ENCODE assay signal across 8 cellular contexts in the genomic region with DNA sequence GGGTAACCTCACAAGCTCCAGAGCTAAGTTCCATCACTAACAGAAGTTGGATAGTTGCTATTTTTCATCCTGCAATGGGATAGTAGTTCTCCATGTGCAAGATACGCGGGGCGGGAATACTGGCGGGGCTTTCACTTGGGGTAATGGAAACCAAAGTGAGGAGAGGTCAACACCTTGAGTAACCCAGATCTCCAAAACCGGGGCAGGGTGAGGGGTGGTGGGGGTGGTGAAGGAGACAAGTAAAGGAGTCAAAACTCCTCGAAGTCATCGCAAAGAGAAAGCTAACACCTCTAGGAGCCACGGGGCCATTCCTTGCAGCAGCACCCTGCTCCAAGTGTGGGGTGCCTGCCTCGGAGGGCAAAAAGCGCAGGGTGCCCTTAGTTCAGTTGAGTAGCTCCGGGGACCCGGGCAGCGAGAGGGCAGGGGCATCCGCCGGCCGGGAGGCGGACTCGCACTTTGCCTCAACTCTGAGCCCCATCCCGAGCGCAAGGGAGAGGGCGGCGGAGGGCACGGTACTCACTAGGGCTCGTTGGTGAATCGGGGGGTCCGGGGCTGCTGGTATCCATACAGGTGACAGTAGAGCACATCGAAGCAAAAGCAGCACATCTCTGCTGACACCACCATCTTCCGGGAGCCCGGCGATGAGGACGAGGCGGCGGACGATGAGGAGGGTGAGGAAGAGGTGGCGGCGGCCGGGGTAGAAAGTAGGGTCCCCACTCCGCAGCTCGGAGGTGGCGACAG. TPM values are rescaled to one million over a fixed set of nuclear protein-coding genes. Genes with fewer than 3 reads are reported as not detected.
A peak's percentile ranks its signal among the peaks of the same experiment; 100 is the strongest.
DNase-seq lines count a peak whose midpoint lies in the region; ATAC-seq, FAIRE-seq and TF ChIP-seq lines count a peak whose summit lies in the region.

No MANE protein-coding gene starts in this region.

- H2AFZ ChIP-seq in GM12878 (ENCODE audit: control insufficient read depth, low read depth, low read length), result peak overlapping the region; percentile 8; the same call in 1 of the 2 replicates

- SMC1A ChIA-PET in GM12878 (lab: Charles Lee; ENCODE audit: uncharacterized antibody, unreplicated experiment), result interaction anchor here (0.9 to 2.3 kb wide), 6 partner anchors 18 to 158 kb away, joined by 4 to 11 read pairs (median 5); no protein-coding TSS in a partner anchor

- H3K4me1 ChIP-seq in GM12878 (ENCODE audit: control insufficient read depth, insufficient read depth, low read length) (no peaks in the 10 kb centered on the region; the same call in 1 of the 2 replicates), spleen (peaks cover 0 to 44% (median 7%) of the 10 kb centered on the region in 6 donors)

- peak overlapping the region; percentile 75 for H3K9ac ChIP-seq in GM12878 (ENCODE audit: control insufficient read depth, insufficient read depth, low read length)

- POLR2A ChIA-PET in GM12878 (lab: Charles Lee), result interaction anchor here (0.8 to 1.5 kb wide), 3 partner anchors 18 to 311 kb away, joined by 3 to 7 read pairs (median 4); no protein-coding TSS in a partner anchor

- peak; percentile 41 for DNase-seq in NCI-H82 (lab: John Stamatoyannopoulos, UW)
- no peak for DNase-seq in NCI-H82 treated with DMSO at 0.1 percent for 48 hours (lab: John Stamatoyannopoulos, UW; ENCODE audit: unreplicated experiment)
- DNase-seq in T follicular helper cell (ENCODE audit: low read depth), result peak; percentile 3
- DNase-seq in GM12878 (ENCODE audit: low read depth, low spot score), result no peak
- DNase-seq in iPS-NIHi11 (ENCODE audit: low spot score), result peak; percentile 20
- peak; percentile 89 for DNase-seq in spleen
- no peak for DNase-seq in AG08395 (ENCODE audit: low spot score)

- CTCF ChIA-PET in GM12878 (lab: Yijun Ruan, JAX), result interaction anchor here (0.6 to 1.4 kb wide), 4 partner anchors 62 to 487 kb away, joined by 3 read pairs; no protein-coding TSS in a partner anchor

- H3K27me3 ChIP-seq in GM12878 (replicated peaks in 1 of 2; ENCODE audit: control insufficient read depth in 2 of 2, insufficient read depth in 2 of 2, low read length in 1 of 2) (no peaks in the 10 kb centered on the region), spleen (replicated peaks in 1 of 7) (peaks cover 0 to 7% (median 0%) of the 10 kb centered on the region in 7 donors)

- BruUV-seq in GM12878 (replicated peaks; lab: Mats Ljungman, UMichigan), result no TSS peak

- H3K36me3 ChIP-seq in GM12878 (ENCODE audit: control insufficient read depth in 2 of 2, insufficient read depth in 2 of 2, low read length in 1 of 2), result no peaks in the 10 kb centered on the region
- no peaks in the 10 kb centered on the region for H3K36me3 ChIP-seq in spleen

- TF ChIP-seq POLR2A in GM12878 (IDR thresholded peaks at IDR 0.05; ENCODE audit: low read depth, low read length), result no peak
- TF ChIP-seq POLR2A in spleen (IDR thresholded peaks at IDR 0.05), result no peak

- TF ChIP-seq CTCF in GM12878 (IDR thresholded peaks at IDR 0.05 in 2 of 3, conservative IDR thresholded peaks at IDR 0.05 in 1 of 3; ENCODE audit: control insufficient read depth in 2 of 3, extremely low read depth in 1 of 3, insufficient read depth in 1 of 3, low read depth in 3 of 3, low read length in 3 of 3) (no peak), spleen (IDR thresholded peaks at IDR 0.05 in 8 of 11, conservative IDR thresholded peaks at IDR 0.05 in 3 of 11) (peak in 1 of 11 experiments; percentile 5)

- 23% methylated on average over 29 of the region's 40 CpGs for WGBS in GM12878 (ENCODE audit: insufficient coverage, insufficient replicate concordance, low lambda C conversion rate, missing lambda C conversion rate)
- WGBS in spleen, 5 donors, result 0 to 40% (median 1%) methylated on average over 16 to 40 of the region's 40 CpGs

- H3K9me3 ChIP-seq in GM12878 (replicated peaks; ENCODE audit: control insufficient read depth, insufficient read depth, low read length) (no peaks in the 10 kb centered on the region), spleen (no peaks in the 10 kb centered on the region)

- in situ Hi-C loops in GM12878 (cut with MboI), result no loop called here

- TF ChIP-seq RAD21 in GM12878 (IDR thresholded peaks at IDR 0.05; ENCODE audit: insufficient read depth, low read depth, low read length), result no peak

- no peaks in the 10 kb centered on the region for H4K20me1 ChIP-seq in GM12878 (ENCODE audit: control insufficient read depth, insufficient read depth)

- H3K27ac ChIP-seq in GM12878 (ENCODE audit: control insufficient read depth, insufficient read depth), result peak overlapping the region; percentile 70
- H3K27ac ChIP-seq in spleen, result peak overlapping the region; percentile 82 to 92 (median 90)

- no peak for FAIRE-seq in GM12878 (lab: Jason Lieb, UNC)

- RAD21 ChIA-PET in GM12878 (lab: Charles Lee; ENCODE audit: unreplicated experiment), result interaction anchor here (1.0 to 3.0 kb wide), 5 partner anchors 39 to 159 kb away, joined by 3 to 8 read pairs (median 3); no protein-coding TSS in a partner anchor

- TF ChIP-seq EP300 in GM12878 (IDR thresholded peaks at IDR 0.05; ENCODE audit: borderline replicate concordance in 1 of 2, control insufficient read depth in 1 of 2, low read depth in 2 of 2, low read length in 2 of 2), result no peak

- ATAC-seq in HG03045 (IDR thresholded peaks at IDR 0.05; ENCODE audit: unreplicated experiment), result peak; percentile 36
- peak; percentile 48 for ATAC-seq in GM12878

- intact Hi-C loops in GM12878 (cut with micrococcal nuclease; ENCODE audit: unreplicated experiment) (loop anchor here (5.0 kb wide), 1 partner anchor 95 kb away; no protein-coding TSS in a partner anchor), spleen (cut with DNase I; ENCODE audit: low total_unique reads) (no loop called here)

- H3K79me2 ChIP-seq in GM12878 (ENCODE audit: control insufficient read depth, insufficient read depth, low read length), result peaks cover 53% of the 10 kb centered on the region

- H3K4me3 ChIP-seq in GM12878, result peak overlapping the region; percentile 79
- peak overlapping the region; percentile 50 to 83 (median 58) for H3K4me3 ChIP-seq in spleen

- no peak overlapping the region for H3K4me2 ChIP-seq in GM12878 (ENCODE audit: control insufficient read depth, insufficient read depth)

TF ChIP-seq in GM12878, 131 proteins besides CTCF, POLR2A, EP300 and RAD21:
- TF ChIP-seq, protein P1, sequence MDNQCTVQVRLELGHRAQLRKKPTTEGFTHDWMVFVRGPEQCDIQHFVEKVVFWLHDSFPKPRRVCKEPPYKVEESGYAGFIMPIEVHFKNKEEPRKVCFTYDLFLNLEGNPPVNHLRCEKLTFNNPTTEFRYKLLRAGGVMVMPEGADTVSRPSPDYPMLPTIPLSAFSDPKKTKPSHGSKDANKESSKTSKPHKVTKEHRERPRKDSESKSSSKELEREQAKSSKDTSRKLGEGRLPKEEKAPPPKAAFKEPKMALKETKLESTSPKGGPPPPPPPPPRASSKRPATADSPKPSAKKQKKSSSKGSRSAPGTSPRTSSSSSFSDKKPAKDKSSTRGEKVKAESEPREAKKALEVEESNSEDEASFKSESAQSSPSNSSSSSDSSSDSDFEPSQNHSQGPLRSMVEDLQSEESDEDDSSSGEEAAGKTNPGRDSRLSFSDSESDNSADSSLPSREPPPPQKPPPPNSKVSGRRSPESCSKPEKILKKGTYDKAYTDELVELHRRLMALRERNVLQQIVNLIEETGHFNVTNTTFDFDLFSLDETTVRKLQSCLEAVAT (IDR thresholded peaks at IDR 0.05), result 0 out of 2 replicates have a peak, but pooled peaks have one; percentile 12
- TF ChIP-seq IRF4 (IDR thresholded peaks at IDR 0.05; ENCODE audit: low read depth, low read length) (no peak), YY1 (IDR thresholded peaks at IDR 0.05; ENCODE audit: low read depth, low read length) (0 out of 2 replicates have a peak, but pooled peaks have one; percentile 10), YBX1 (IDR thresholded peaks at IDR 0.05) (no peak)

RNA-seq across cellular contexts. Expression of a gene that starts 0.6 kb away (rescaled TPM):
- 17.3 and 18.3 TPM in 2 replicates for total RNA-seq in GM12878 (2013; cell fraction: nucleolus; rRNA removed)
- total RNA-seq in GM12878 (2014; rRNA removed), result 11.1 and 13.0 TPM in 2 replicates
- 10.1 and 10.3 TPM in 2 replicates for total RNA-seq in GM12878 (2014; rRNA removed; fragmentation: Illumina TruSeq; extraction: Trizol)
- 10.1 and 11.3 TPM in 2 replicates for total RNA-seq in GM12878 (2021)
- polyA plus RNA-seq in GM12878 (2011; ENCODE audit: low read depth), result 5.2 TPM
- polyA plus RNA-seq in GM12878 (2011; rRNA removed), result 7.5 and 10.0 TPM in 2 replicates
- 3.4 and 3.6 TPM in 2 replicates for polyA plus RNA-seq in GM12878 (2011; cell fraction: cytosol; rRNA removed)
- polyA plus RNA-seq in GM12878 (2011; cell fraction: nucleus; rRNA removed), result 8.2 and 8.4 TPM in 2 replicates
- 7.7 and 8.3 TPM in 2 replicates for polyA plus RNA-seq in GM12878 (2012)
- 11.7 and 15.2 TPM in 2 replicates for polyA plus RNA-seq in GM12878 (2014; fragmentation: Illumina TruSeq; extraction: Trizol)
- polyA plus RNA-seq in GM12878 (2014; fragmentation: Nextera tagmentation; extraction: Ambion mirVana), result 1 to 10 TPM; 4.9 to 6.4 TPM
- polyA plus RNA-seq in GM12878 (2014; rRNA removed), result 5.4 and 5.5 TPM in 2 replicates
- polyA plus RNA-seq in GM12878 (2016; fragmentation: Nextera tagmentation; extraction: Ambion mirVana), result 10 to 100 TPM; 20.8 to 25.6 TPM
- polyA minus RNA-seq in GM12878 (2011; rRNA and poly(A)+ RNA removed), result 4.9 and 7.8 TPM in 2 replicates
- polyA minus RNA-seq in GM12878 (2011; cell fraction: cytosol; rRNA and poly(A)+ RNA removed), result 1.1 and 1.7 TPM in 2 replicates
- polyA minus RNA-seq in GM12878 (2011; cell fraction: nucleus; rRNA and poly(A)+ RNA removed), result 12.1 and 16.3 TPM in 2 replicates
- 10 to 100 TPM in 5 of 7 donors, 1 to 10 TPM in 2; 7.0 to 15.6 (median 11.2) TPM for total RNA-seq in spleen
- polyA plus RNA-seq in spleen, result 1 to 10 TPM; 1.7 to 3.2 (median 3.0) TPM

RNA-seq across cellular contexts. Expression of a gene that starts 41.4 kb away (rescaled TPM):
- 0.15 TPM in 1 of 2 replicates, not detected in the other for total RNA-seq in GM12878 (2013; cell fraction: nucleolus; rRNA removed)
- total RNA-seq in GM12878 (2014; rRNA removed) (0.11 and 0.23 TPM in 2 replicates), GM12878 (2014; rRNA removed; fragmentation: Illumina TruSeq; extraction: Trizol) (0.09 and 0.23 TPM in 2 replicates), GM12878 (2021) (0.19 and 0.21 TPM in 2 replicates), spleen (not detected)
- 0.38 TPM for polyA plus RNA-seq in GM12878 (2011; ENCODE audit: low read depth)
- polyA plus RNA-seq in GM12878 (2011; rRNA removed) (0.05 TPM in 1 of 2 replicates, not detected in the other), GM12878 (2014; fragmentation: Illumina TruSeq; extraction: Trizol) (0.25 and 0.26 TPM in 2 replicates), GM12878 (2014; fragmentation: Nextera tagmentation; extraction: Ambion mirVana) (under 1 TPM; 0.05 to 0.07 TPM), GM12878 (2014; rRNA removed) (0.05 and 0.13 TPM in 2 replicates), GM12878 (2016; fragmentation: Nextera tagmentation; extraction: Ambion mirVana) (1 to 10 TPM in 1 of 2 experiments, under 1 TPM in 1; 0.24 to 1.2 TPM), spleen (not detected)
- polyA plus RNA-seq in GM12878 (2011; cell fraction: cytosol; rRNA removed), result 0.08 and 0.09 TPM in 2 replicates
- 0.06 and 0.12 TPM in 2 replicates for polyA plus RNA-seq in GM12878 (2011; cell fraction: nucleus; rRNA removed)
- polyA plus RNA-seq in GM12878 (2012), result 0.27 and 0.44 TPM in 2 replicates
- 0.05 and 0.07 TPM in 2 replicates for polyA minus RNA-seq in GM12878 (2011; rRNA and poly(A)+ RNA removed)
- not detected in 2 replicates for polyA minus RNA-seq in GM12878 (2011; cell fraction: cytosol; rRNA and poly(A)+ RNA removed)
- polyA minus RNA-seq in GM12878 (2011; cell fraction: nucleus; rRNA and poly(A)+ RNA removed), result not detected in 2 replicates

Comparison
In these comparisons a context has a peak if more than half of its experiments do, and no peak if none do; other contexts are left out.
1. DNase-seq: peak in NCI-H82 (single experiment), T follicular helper cell (single experiment), iPS-NIHi11 (single experiment) and spleen (single experiment); none in NCI-H82 treated with DMSO at 0.1 percent for 48 hours (single experiment), GM12878 (single experiment) and AG08395 (single experiment).